Comparison of ENCODE assay signal across 23 cellular contexts in genomic region chr19:17868669-17869068, GRCh38. TPM values are rescaled to one million over a fixed set of nuclear protein-coding genes. Genes with fewer than 3 reads are reported as not detected.
"Had no signal": no experiment of that assay in that cellular context is flagged by ENCODE, and none has a peak within 500 bp of the region (broad histone marks: within the 10 kb centered on the region; RNA-seq: fewer than 3 reads in every experiment).

No MANE protein-coding gene starts in this region.

- H3K27me3 Mint-ChIP-seq: activated CD4-positive, alpha-beta memory T cell treated with anti-CD3 and anti-CD28 coated beads for 36 hours; activated CD8-positive, alpha-beta memory T cell treated with anti-CD3 and anti-CD28 coated beads, Interleukin-2, amount 10 ng/mL, durations not matched to agents 7 days and 5 days; T-cell had no signal

- H3K27ac Mint-ChIP-seq: activated CD4-positive, alpha-beta memory T cell treated with anti-CD3 and anti-CD28 coated beads for 36 hours; activated CD8-positive, alpha-beta memory T cell treated with anti-CD3 and anti-CD28 coated beads, Interleukin-2, amount 10 ng/mL, durations not matched to agents 7 days and 5 days; T-cell had no signal

- H3K4me3 ChIP-seq: colonic mucosa, esophagus muscularis mucosa, left lung, prostate gland, transverse colon had no signal

- FAIRE-seq: kidney, small intestine had no signal

- H3K27ac ChIP-seq: colonic mucosa, esophagus muscularis mucosa, left lung, prostate gland, transverse colon had no signal

- H3K4me1 ChIP-seq: prostate gland had no signal

- H3K36me3 Mint-ChIP-seq: natural killer cell treated with Interleukin-12 subunit alpha and Interleukin-12 subunit beta and Interleukin-15 and Interleukin-18, amount 100 ng/mL, for 72 hours had no signal

- H3K4me3 Mint-ChIP-seq: activated CD4-positive, alpha-beta memory T cell treated with anti-CD3 and anti-CD28 coated beads for 36 hours; activated CD8-positive, alpha-beta memory T cell treated with anti-CD3 and anti-CD28 coated beads, Interleukin-2, amount 10 ng/mL, durations not matched to agents 7 days and 5 days; natural killer cell treated with Interleukin-12 subunit alpha and Interleukin-12 subunit beta and Interleukin-15 and Interleukin-18, amount 100 ng/mL, for 72 hours; T-cell had no signal

- H3K9me3 ChIP-seq: colonic mucosa, esophagus muscularis mucosa, left lung, prostate gland, transverse colon had no signal

- H3K9me3 Mint-ChIP-seq: activated CD4-positive, alpha-beta memory T cell treated with anti-CD3 and anti-CD28 coated beads for 36 hours; natural killer cell treated with Interleukin-12 subunit alpha and Interleukin-12 subunit beta and Interleukin-15 and Interleukin-18, amount 100 ng/mL, for 72 hours; T-cell had no signal

- ATAC-seq: activated CD8-positive, alpha-beta memory T cell treated with anti-CD3 and anti-CD28 coated beads, Interleukin-2, amount 10 ng/mL, durations not matched to agents 7 days and 5 days; left lung; natural killer cell treated with Interleukin-12 subunit alpha and Interleukin-12 subunit beta and Interleukin-15 and Interleukin-18, amount 100 ng/mL, for 72 hours; right cardiac atrium; T-cell had no signal

- DNase-seq: activated CD4-positive, alpha-beta memory T cell treated with anti-CD3 and anti-CD28 coated beads for 36 hours; activated CD8-positive, alpha-beta memory T cell treated with anti-CD3 and anti-CD28 coated beads, Interleukin-2, amount 10 ng/mL, durations not matched to agents 7 days and 5 days; activated naive CD4-positive, alpha-beta T cell; colonic mucosa; hippocampal formation; kidney; left lung; nucleus accumbens; right cardiac atrium; small intestine; stimulated activated CD4-positive, alpha-beta T cell treated with anti-CD3 and anti-CD28 coated beads, Interleukin-4, amount 100 ng/mL, for 24 hours; stimulated activated naive CD4-positive, alpha-beta T cell treated with Interleukin-2 at 50 U/mL for 16 hours; substantia nigra; T-cell; T1000; transverse colon had no signal

RNA-seq across cellular contexts. Expression of gene SLC5A5, which starts 3.1 kb away (rescaled TPM):
- total RNA-seq: cardiac septum, colonic mucosa, glomerular endothelial cell, mucosa of gallbladder, right cardiac atrium, SK-MEL-5, transverse colon had no signal
- polyA plus RNA-seq: right cardiac atrium had no signal

RNA-seq across cellular contexts. Expression of gene INSL3, which starts 47.4 kb away (rescaled TPM):
- total RNA-seq: cardiac septum, colonic mucosa, esophagus muscularis mucosa, glomerular endothelial cell, kidney, mucosa of gallbladder, right cardiac atrium, SK-MEL-5, transverse colon had no signal
- polyA plus RNA-seq: right cardiac atrium had no signal
